ENCODE assay signal across 13 cellular contexts in the genomic region with DNA sequence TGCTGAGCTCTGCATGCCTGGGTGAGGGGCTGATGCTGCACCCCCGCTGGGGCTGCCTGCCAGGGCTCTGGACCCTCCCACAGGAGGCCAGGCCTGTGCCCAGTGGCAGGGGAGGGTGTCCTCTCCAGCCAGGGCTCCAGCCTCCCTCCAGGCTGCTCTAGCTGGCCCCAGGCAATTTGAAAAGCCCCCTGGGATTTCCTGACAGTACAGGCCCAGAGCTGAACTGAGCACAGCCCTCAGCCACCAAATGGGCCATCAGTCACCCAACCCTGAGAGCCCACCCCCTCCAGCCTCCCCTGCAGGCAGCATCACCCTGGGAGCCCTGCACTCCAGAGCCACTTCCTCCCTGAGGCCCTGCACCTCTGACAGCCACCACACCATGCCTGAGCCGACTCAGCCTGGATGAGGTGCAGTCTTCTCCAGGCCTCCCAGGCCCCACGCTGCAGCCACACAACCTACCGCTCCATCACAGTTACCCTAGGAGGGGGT.
DNase-seq lines count a peak whose midpoint lies in the region; ATAC-seq and TF ChIP-seq lines count a peak whose summit lies in the region.
"Had no signal": no experiment of that assay in that cellular context is flagged by ENCODE, and none has a peak within 500 bp of the region (broad histone marks: within the 10 kb centered on the region; RNA-seq: fewer than 3 reads in every experiment).

No MANE protein-coding gene starts in this region.

- H3K9me3 ChIP-seq in suprapubic skin = no peaks in the 10 kb centered on the region

- H3K4me3 ChIP-seq in suprapubic skin = no peak overlapping the region

- ATAC-seq in HG03196 (IDR thresholded peaks at IDR 0.05; ENCODE audit: unreplicated experiment) = no peak
- no peak for ATAC-seq in HG02678 (IDR thresholded peaks at IDR 0.05; ENCODE audit: unreplicated experiment)
- ATAC-seq: effector memory CD8-positive, alpha-beta T cell; naive thymus-derived CD4-positive, alpha-beta T cell had no signal

- no peaks in the 10 kb centered on the region for H3K27me3 Mint-ChIP-seq in activated naive CD4-positive, alpha-beta T cell treated with anti-CD3 and anti-CD28 coated beads, Interleukin-2, amount 10 ng/mL, durations not matched to agents 7 days and 5 days
- H3K27me3 Mint-ChIP-seq: naive thymus-derived CD4-positive, alpha-beta T cell had no signal

- H3K9me3 Mint-ChIP-seq in activated naive CD4-positive, alpha-beta T cell treated with anti-CD3 and anti-CD28 coated beads, Interleukin-2, amount 10 ng/mL, durations not matched to agents 7 days and 5 days = no peaks in the 10 kb centered on the region
- H3K9me3 Mint-ChIP-seq: effector memory CD8-positive, alpha-beta T cell; naive thymus-derived CD4-positive, alpha-beta T cell had no signal

- no peak overlapping the region for H3K27ac Mint-ChIP-seq in activated naive CD4-positive, alpha-beta T cell treated with anti-CD3 and anti-CD28 coated beads, Interleukin-2, amount 10 ng/mL, durations not matched to agents 7 days and 5 days
- H3K27ac Mint-ChIP-seq: effector memory CD8-positive, alpha-beta T cell; naive thymus-derived CD4-positive, alpha-beta T cell had no signal

- no peaks in the 10 kb centered on the region for H3K36me3 Mint-ChIP-seq in activated naive CD4-positive, alpha-beta T cell treated with anti-CD3 and anti-CD28 coated beads, Interleukin-2, amount 10 ng/mL, durations not matched to agents 7 days and 5 days
- H3K36me3 Mint-ChIP-seq: naive thymus-derived CD4-positive, alpha-beta T cell had no signal

- no peak overlapping the region for H3K4me3 Mint-ChIP-seq in activated naive CD4-positive, alpha-beta T cell treated with anti-CD3 and anti-CD28 coated beads, Interleukin-2, amount 10 ng/mL, durations not matched to agents 7 days and 5 days
- H3K4me3 Mint-ChIP-seq: effector memory CD8-positive, alpha-beta T cell; naive thymus-derived CD4-positive, alpha-beta T cell had no signal

- DNase-seq in activated naive CD4-positive, alpha-beta T cell treated with anti-CD3 and anti-CD28 coated beads, Interleukin-2, amount 10 ng/mL, durations not matched to agents 7 days and 5 days = peak; percentile 17
- no peak for DNase-seq in activated naive CD4-positive, alpha-beta T cell treated with Interleukin-2 at 50 U/mL for 16 hours
- DNase-seq in SIG-M5 (lab: John Stamatoyannopoulos, UW) (peak; percentile 20), iPS-NIHi11 (ENCODE audit: low spot score) (peak; percentile 8), suprapubic skin (ENCODE audit: low spot score in 2 of 2) (peak; percentile 26 to 72), DMS 273 treated with DMSO at 0.1 percent for 48 hours (lab: John Stamatoyannopoulos, UW) (no peak)
- DNase-seq: ACHN; effector memory CD8-positive, alpha-beta T cell; NCI-H2227 treated with DMSO at 0.1 percent for 48 hours had no signal

- no peak for TF ChIP-seq POLR2A in suprapubic skin (IDR thresholded peaks at IDR 0.05)

- H3K36me3 ChIP-seq in suprapubic skin = no peaks in the 10 kb centered on the region
- H3K36me3 ChIP-seq: WERI-Rb-1 had no signal

- no peak for TF ChIP-seq EP300 in suprapubic skin (IDR thresholded peaks at IDR 0.05)

- 60% methylated on average over 1 of the region's 4 CpGs for WGBS in suprapubic skin

- no peak overlapping the region for H3K27ac ChIP-seq in suprapubic skin
- H3K27ac ChIP-seq: WERI-Rb-1 had no signal

- CTCF ChIA-PET in activated naive CD4-positive, alpha-beta T cell treated with anti-CD3 and anti-CD28 coated beads, Interleukin-2, amount 10 ng/mL, durations not matched to agents 7 days and 5 days (lab: Charles Lee) = no interaction called here

- H3K4me1 ChIP-seq in suprapubic skin = peaks cover 3% of the 10 kb centered on the region

- H3K27me3 ChIP-seq in suprapubic skin = no peaks in the 10 kb centered on the region

- peaks cover 5% of the 10 kb centered on the region for H3K4me1 Mint-ChIP-seq in activated naive CD4-positive, alpha-beta T cell treated with anti-CD3 and anti-CD28 coated beads, Interleukin-2, amount 10 ng/mL, durations not matched to agents 7 days and 5 days

- no peak for TF ChIP-seq CTCF in suprapubic skin (IDR thresholded peaks at IDR 0.05)

Comparison
In these comparisons a context has a peak if more than half of its experiments do, and no peak if none do; other contexts are left out.
1. DNase-seq: peak in activated naive CD4-positive, alpha-beta T cell treated with anti-CD3 and anti-CD28 coated beads, Interleukin-2, amount 10 ng/mL, durations not matched to agents 7 days and 5 days (single experiment), SIG-M5 (single experiment), iPS-NIHi11 (single experiment) and suprapubic skin (2 of 2); none in activated naive CD4-positive, alpha-beta T cell treated with Interleukin-2 at 50 U/mL for 16 hours (single experiment) and DMS 273 treated with DMSO at 0.1 percent for 48 hours (single experiment).